8 cellular contexts compared by ENCODE assay signal in genomic region chr6:26537160-26537845, GRCh38. TPM values are rescaled to one million over a fixed set of nuclear protein-coding genes. Genes with fewer than 3 reads are reported as not detected.
DNase-seq lines count a peak whose midpoint lies in the region; ATAC-seq, FAIRE-seq and TF ChIP-seq lines count a peak whose summit lies in the region.

No MANE protein-coding gene starts in this region.

- no peaks in the 10 kb centered on the region for H3K9me3 ChIP-seq in kidney (ENCODE audit: control insufficient read depth in 1 of 2, low read length in 2 of 2)

- H3K4me3 ChIP-seq in ACC112 (ENCODE audit: low read depth, low read length) (peak overlapping the region; percentile 89), kidney (ENCODE audit: low read length in 2 of 2) (peak overlapping the region; percentile 74 to 92)

- H3K36me3 ChIP-seq in ACC112 (ENCODE audit: insufficient read depth, low read length) (no peaks in the 10 kb centered on the region), kidney (ENCODE audit: control insufficient read depth in 1 of 2, insufficient read depth in 2 of 2, low read length in 2 of 2) (no peaks in the 10 kb centered on the region)

- DNase-seq in NCI-H226 (peak; percentile 96), kidney (peak; percentile 95)
- DNase-seq in activated CD4-positive, CD25-positive, alpha-beta regulatory T cell (lab: John Stamatoyannopoulos, UW) = peak; percentile 66 to 79 (median 68)
- peak; percentile 88 for DNase-seq in central memory CD4-positive, alpha-beta T cell
- peak; percentile 83 to 94 (median 93) for DNase-seq in stimulated activated CD4-positive, alpha-beta T cell treated with anti-CD3 and anti-CD28 coated beads, Interleukin-12 subunit alpha, Interleukin-12 subunit beta, amount 100 ng/mL, for 48 hours (ENCODE audit: low read depth in 2 of 3, low spot score in 1 of 3)

- ATAC-seq in GM18907 (IDR thresholded peaks at IDR 0.05; ENCODE audit: unreplicated experiment) (peak; percentile 46), HG03175 (IDR thresholded peaks at IDR 0.05; ENCODE audit: unreplicated experiment) (peak; percentile 49)

- H3K79me2 ChIP-seq in ACC112 (ENCODE audit: control insufficient read depth, insufficient read depth, low read length, unreplicated experiment) = peaks cover 36% of the 10 kb centered on the region

- no peak for TF ChIP-seq CTCF in kidney (IDR thresholded peaks at IDR 0.05; ENCODE audit: borderline replicate concordance, extremely low read depth, insufficient read depth)

- no peaks in the 10 kb centered on the region for H3K27me3 ChIP-seq in ACC112 (ENCODE audit: insufficient read depth, low read length)

- H2AFZ ChIP-seq in ACC112 (ENCODE audit: low read length, unreplicated experiment) = peak overlapping the region; percentile 91

- peaks cover 16% of the 10 kb centered on the region for H3K4me1 ChIP-seq in ACC112 (ENCODE audit: control insufficient read depth, insufficient read depth, low read length, unreplicated experiment)
- peaks cover 9 to 14% of the 10 kb centered on the region in 2 donors for H3K4me1 ChIP-seq in kidney (ENCODE audit: control insufficient read depth in 1 of 2, insufficient read depth in 1 of 2, low read depth in 1 of 2, low read length in 2 of 2)

- intact Hi-C loops in kidney (cut with DNase I) = no loop called here

- peak overlapping the region; percentile 88 to 92 for H3K9ac ChIP-seq in kidney (ENCODE audit: low read length in 2 of 2)

- H3K27ac ChIP-seq in ACC112 (ENCODE audit: low read depth, low read length) = peak overlapping the region; percentile 95
- H3K27ac ChIP-seq in kidney (ENCODE audit: low read depth in 2 of 2, low read length in 2 of 2) = peak overlapping the region; percentile 76 to 96

- no peak for FAIRE-seq in kidney (lab: Jason Lieb, UNC)

RNA-seq across cellular contexts. Expression of gene HMGN4, which starts 0.9 kb away (rescaled TPM):
- 72.7 TPM for total RNA-seq in kidney
- 49.3 TPM for polyA plus RNA-seq in kidney (ENCODE audit: insufficient read depth, low read depth, low replicate concordance)

RNA-seq across cellular contexts. Expression of gene BTN1A1, which starts 37.2 kb away (rescaled TPM):
- 0.09 TPM for total RNA-seq in kidney
- polyA plus RNA-seq in kidney (ENCODE audit: insufficient read depth, low read depth, low replicate concordance) = not detected

RNA-seq across cellular contexts. Expression of gene ABT1, which starts 59.5 kb away (rescaled TPM):
- total RNA-seq in kidney = 14.0 TPM
- 11.3 TPM for polyA plus RNA-seq in kidney (ENCODE audit: insufficient read depth, low read depth, low replicate concordance)

Comparison
In these comparisons a context has a peak if more than half of its experiments do, and no peak if none do; other contexts are left out.
1. Peak in every context shown above with its lines: DNase-seq, ATAC-seq, H3K4me3 ChIP-seq and H3K27ac ChIP-seq.